In the genomic region with DNA sequence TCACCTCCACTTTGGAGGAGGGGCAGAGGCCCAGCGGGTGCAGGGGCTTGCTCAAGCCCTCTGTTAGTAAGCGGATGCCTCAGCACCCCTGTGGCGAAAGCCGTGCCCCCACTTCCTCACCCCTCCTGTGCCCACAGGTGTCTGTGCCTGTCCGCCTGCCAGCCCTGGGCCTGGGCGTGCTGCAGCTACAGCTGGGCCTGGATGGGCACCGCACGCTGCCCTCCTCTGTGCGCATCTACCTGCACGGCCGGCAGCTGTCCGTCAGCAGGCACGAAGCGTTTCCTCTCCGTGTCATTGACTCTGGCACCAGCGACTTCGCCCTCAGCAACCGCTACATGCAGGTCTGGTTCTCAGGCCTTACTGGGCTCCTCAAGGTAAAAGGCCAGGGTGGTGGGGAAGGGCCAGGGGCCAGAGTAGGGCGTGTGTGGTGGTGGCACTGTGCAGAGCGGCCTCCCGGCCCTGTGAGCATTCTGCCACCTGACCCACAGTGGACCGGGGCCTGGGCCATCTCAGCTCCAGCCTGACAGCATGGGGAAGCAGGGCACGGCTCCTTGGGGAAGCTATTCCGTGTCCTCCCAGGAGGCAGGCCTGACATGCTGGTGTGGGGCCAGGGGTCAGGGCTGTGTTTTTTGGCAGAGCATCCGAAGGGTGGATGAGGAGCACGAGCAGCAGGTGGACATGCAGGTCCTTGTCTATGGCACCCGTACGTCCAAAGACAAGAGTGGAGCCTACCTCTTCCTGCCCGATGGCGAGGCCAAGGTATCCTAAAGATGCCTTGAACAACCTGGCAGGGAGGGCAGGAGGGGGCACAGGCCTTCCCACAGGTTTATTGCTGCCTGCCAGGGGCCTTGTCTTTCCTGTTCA, we compare ENCODE assay signal across 13 cellular contexts.
"Had no signal": no experiment of that assay in that cellular context is flagged by ENCODE, and none has a peak within 500 bp of the region (broad histone marks: within the 10 kb centered on the region; RNA-seq: fewer than 3 reads in every experiment).

No MANE protein-coding gene starts in this region.

- H3K27me3 ChIP-seq: foreskin keratinocyte had no signal

- DNase-seq: cerebellar nuclear complex; effector CD4-positive, alpha-beta T cell; endodermal cell; erythroblast; foreskin keratinocyte; immature natural killer cell; left colon; midbrain; naive B cell; small intestine; stimulated activated CD4-positive, alpha-beta T cell treated with anti-CD3 and anti-CD28 coated beads, Interleukin-2, amount 100 ng/mL, for 48 hours; stimulated activated naive CD4-positive, alpha-beta T cell treated with Interleukin-2 at 50 U/mL for 16 hours; trophoblast cell had no signal

- ATAC-seq: foreskin keratinocyte, left colon had no signal

- H3K4me1 ChIP-seq: foreskin keratinocyte had no signal

- H3K27ac ChIP-seq: foreskin keratinocyte had no signal
